In genomic region chr7:139131622-139132021, GRCh38 we compare ENCODE assay signal across 2 cellular contexts.
TF ChIP-seq lines count a peak whose summit lies in the region.

No MANE protein-coding gene starts in this region.

TF ChIP-seq in GM12891, 5 proteins besides CTCF, POLR2A, EP300 and RAD21:
- TF ChIP-seq POU2F2 (IDR thresholded peaks at IDR 0.05; ENCODE audit: low read depth, low read length) (no peak), SPI1 (IDR thresholded peaks at IDR 0.05; ENCODE audit: low read depth, low read length) (peak; percentile 52)

TF ChIP-seq in IMR-90, 13 proteins besides CTCF, POLR2A, EP300 and RAD21:
- TF ChIP-seq SMC3 (IDR thresholded peaks at IDR 0.05; ENCODE audit: low read depth, low read length) (no peak), CEBPB (IDR thresholded peaks at IDR 0.05; ENCODE audit: low read depth, low read length) (peak; percentile 25; the same call in 1 of the 2 replicates)
